ENCODE assay signal across 21 cellular contexts in genomic region chr14:62436256-62436655, GRCh38.
A peak's percentile ranks its signal among the peaks of the same experiment; 100 is the strongest.
DNase-seq lines count a peak whose midpoint lies in the region; ATAC-seq and TF ChIP-seq lines count a peak whose summit lies in the region.
"Had no signal": no experiment of that assay in that cellular context is flagged by ENCODE, and none has a peak within 500 bp of the region (broad histone marks: within the 10 kb centered on the region; RNA-seq: fewer than 3 reads in every experiment).

No MANE protein-coding gene starts in this region.

- peak; percentile 68 for ATAC-seq in foreskin keratinocyte
- ATAC-seq in HG03175 (IDR thresholded peaks at IDR 0.05; ENCODE audit: unreplicated experiment), result no peak
- no peak for ATAC-seq in HG03135 (IDR thresholded peaks at IDR 0.05; ENCODE audit: unreplicated experiment)
- ATAC-seq in GM19324 (IDR thresholded peaks at IDR 0.05; ENCODE audit: low FRiP score, unreplicated experiment), result no peak
- ATAC-seq: GM12878, SK-N-SH treated with all-trans-retinoic acid at 6 μM for 48 hours, T-cell had no signal

- TF ChIP-seq CTCF in foreskin keratinocyte (conservative IDR thresholded peaks at IDR 0.05), result no peak

- H3K4me1 ChIP-seq in foreskin keratinocyte, result no peaks in the 10 kb centered on the region

- DNase-seq in DMS53 (lab: John Stamatoyannopoulos, UW) (peak; percentile 9), DMS53 treated with DMSO at 0.1 percent for 48 hours (lab: John Stamatoyannopoulos, UW; ENCODE audit: unreplicated experiment) (no peak), M059J (ENCODE audit: low read depth) (peak; percentile 27), NCI-H748 treated with DMSO at 0.1 percent for 48 hours (lab: John Stamatoyannopoulos, UW) (peak; percentile 83), foreskin keratinocyte (peak; percentile 32 to 65)
- DNase-seq: AML-193, NCI-H1048, NCI-H187 treated with DMSO at 0.1 percent for 48 hours, NCI-H2171, NCI-H526 treated with DMSO at 0.1 percent for 48 hours, RPMI8226, SIG-M5, T-cell had no signal

- no peak overlapping the region for H3K27ac ChIP-seq in foreskin keratinocyte
- H3K27ac ChIP-seq: 22Rv1, C4-2B, KMS-11 had no signal

- no peaks in the 10 kb centered on the region for H3K27me3 ChIP-seq in foreskin keratinocyte
